ENCODE assay signal across 33 cellular contexts in the genomic region with DNA sequence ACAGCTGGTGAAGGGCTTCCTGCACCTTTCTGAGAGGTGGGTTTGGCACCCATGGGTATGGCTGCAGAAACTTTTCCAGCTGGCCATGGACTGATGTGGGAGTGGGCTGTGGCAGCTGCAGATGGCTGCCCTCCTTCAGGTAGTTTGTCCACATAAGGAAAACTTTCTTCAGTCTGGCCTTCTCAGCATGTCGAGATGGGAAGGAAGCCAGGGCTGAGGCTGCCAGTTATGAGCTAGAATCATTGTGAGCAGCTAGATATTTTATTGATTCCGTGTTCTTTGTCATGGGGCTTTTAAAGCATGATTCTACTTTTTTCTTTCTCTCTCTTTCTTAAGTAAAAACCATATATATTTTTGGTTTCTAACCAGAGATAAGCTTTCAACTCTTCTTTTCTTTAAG. TPM values are rescaled to one million over a fixed set of nuclear protein-coding genes. Genes with fewer than 3 reads are reported as not detected.
"Had no signal": no experiment of that assay in that cellular context is flagged by ENCODE, and none has a peak within 500 bp of the region (broad histone marks: within the 10 kb centered on the region; RNA-seq: fewer than 3 reads in every experiment).

No MANE protein-coding gene starts in this region.

- H2AFZ ChIP-seq: PC-9 had no signal

- H3K36me3 ChIP-seq: breast epithelium had no signal

- H3K4me1 ChIP-seq: ascending aorta, breast epithelium had no signal

- H3K4me3 ChIP-seq: ascending aorta, breast epithelium, MG63, PC-9 had no signal

- H3K27ac ChIP-seq: ascending aorta, breast epithelium, PC-9 had no signal

- H3K4me2 ChIP-seq: PC-9 had no signal

- FAIRE-seq: RCC 7860, TTC549 had no signal

- ATAC-seq: activated CD4-positive, alpha-beta T cell treated with anti-CD3 and anti-CD28 coated beads for 36 hours; activated CD4-positive, CD25-positive, alpha-beta regulatory T cell treated with anti-CD3 and anti-CD28 coated beads, Interleukin-2, amount 50 U/mL, for 24 hours; activated CD8-positive, alpha-beta T cell treated with anti-CD3 and anti-CD28 coated beads, Interleukin-2, amount 10 ng/mL, durations not matched to agents 7 days and 5 days had no signal

- H3K9me3 ChIP-seq: ascending aorta, breast epithelium, MG63 had no signal

- DNase-seq: activated CD4-positive, alpha-beta T cell treated with anti-CD3 and anti-CD28 coated beads for 36 hours; activated CD4-positive, alpha-beta T cell treated with anti-CD3 and anti-CD28 coated beads, Interleukin-2, amount 10 ng/mL, durations not matched to agents 7 days and 5 days; activated CD4-positive, alpha-beta T cell treated with anti-CD3 and anti-CD28 coated beads, Interleukin-2, amount 50 U/mL, for 48 hours; activated CD8-positive, alpha-beta T cell treated with anti-CD3 and anti-CD28 coated beads, Interleukin-2, amount 10 ng/mL, durations not matched to agents 7 days and 5 days; activated gamma-delta T cell; activated naive CD4-positive, alpha-beta T cell treated with Interleukin-2 at 50 U/mL for 16 hours; activated naive CD8-positive, alpha-beta T cell treated with anti-CD3 and anti-CD28 coated beads, Interleukin-2, amount 10 ng/mL, durations not matched to agents 7 days and 5 days; activated T-cell treated with anti-CD3 and anti-CD28 coated beads, Interleukin-2, amount 50 U/mL, for 24 hours; amygdala; Karpas-422; KBM-7; MG63; NCI-H1048; NCI-H1105 treated with DMSO at 0.1 percent for 48 hours; NCI-H1436; NCI-H1694; NCI-H2029 treated with DMSO at 0.1 percent for 48 hours; NCI-H2107; NCI-H2171; NCI-H510A; NCI-H526; NCI-H748 treated with DMSO at 0.1 percent for 48 hours; PC-9; Right ventricle myocardium superior had no signal

- H3K27me3 ChIP-seq: ascending aorta, breast epithelium, MG63 had no signal

RNA-seq across cellular contexts. Expression of a gene that starts 16.6 kb away (rescaled TPM):
- total RNA-seq: activated CD4-positive, alpha-beta T cell treated with anti-CD3 and anti-CD28 coated beads for 36 hours; activated CD4-positive, alpha-beta T cell treated with anti-CD3 and anti-CD28 coated beads, Interleukin-2, amount 10 ng/mL, durations not matched to agents 7 days and 5 days; activated CD8-positive, alpha-beta T cell treated with anti-CD3 and anti-CD28 coated beads, Interleukin-2, amount 10 ng/mL, durations not matched to agents 7 days and 5 days; activated naive CD8-positive, alpha-beta T cell treated with anti-CD3 and anti-CD28 coated beads, Interleukin-2, amount 10 ng/mL, durations not matched to agents 7 days and 5 days; activated T-helper 2 cell treated with anti-CD3 and anti-CD28 coated beads, Interferon-gamma antibody, Interleukin-2, Interleukin-4, amounts not matched to agents 10 μg/mL and 5 μg/mL and 100 μg/mL, durations not matched to agents 14 hours and 24 hours and 36 hours; ascending aorta; breast epithelium; cardiac septum; OCI-LY7; PC-9; Right ventricle myocardium superior; T-helper 1 cell treated with Interleukin-12 subunit alpha and Interleukin-12 subunit beta and Interleukin-4 antibody, amounts not matched to agents 30 ng/mL and 1 ng/mL, for 36 hours had no signal
